Comparison of ENCODE assay signal across 28 cellular contexts in the genomic region with DNA sequence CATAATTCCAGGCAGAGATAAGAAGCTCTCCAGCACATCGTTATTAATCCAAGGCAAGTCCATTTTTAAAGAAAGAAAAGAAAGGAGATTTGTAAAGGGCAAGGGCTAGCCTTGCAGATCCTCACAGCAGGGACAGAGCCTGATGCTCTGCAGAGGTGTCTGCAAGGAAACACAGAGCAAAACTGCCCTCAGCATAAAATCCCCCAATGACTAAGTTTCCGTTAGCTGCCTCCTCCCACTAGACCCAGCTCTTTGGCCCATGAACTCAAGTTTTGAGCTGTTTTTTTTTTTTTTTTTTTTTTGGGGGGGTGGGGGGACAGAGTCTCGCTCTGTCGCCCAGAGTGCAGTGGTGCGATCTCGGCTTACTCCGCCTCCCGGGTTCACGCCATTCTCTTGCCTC.
"Had no signal": no experiment of that assay in that cellular context is flagged by ENCODE, and none has a peak within 500 bp of the region (broad histone marks: within the 10 kb centered on the region; RNA-seq: fewer than 3 reads in every experiment).

No MANE protein-coding gene starts in this region.

- H3K36me3 ChIP-seq: neutrophil, pancreas, right lobe of liver, sigmoid colon, suprapubic skin, tibial artery, transverse colon, upper lobe of right lung, uterus had no signal

- H3K27ac Mint-ChIP-seq: naive thymus-derived CD4-positive, alpha-beta T cell; natural killer cell; stimulated activated effector memory CD8-positive, alpha-beta T cell treated with anti-CD3 and anti-CD28 coated beads, Interleukin-12 subunit alpha, Interleukin-12 subunit beta, amount 100 ng/mL, for 72 hours; stimulated activated naive CD8-positive, alpha-beta T cell treated with anti-CD3 and anti-CD28 coated beads, Interleukin-15, amount 100 ng/mL, for 72 hours; type B pancreatic cell had no signal

- H3K27me3 ChIP-seq: neutrophil, pancreas, right lobe of liver, sigmoid colon, suprapubic skin, testis, tibial artery, transverse colon, upper lobe of right lung, uterus had no signal

- H3K27me3 Mint-ChIP-seq: stimulated activated naive CD8-positive, alpha-beta T cell treated with anti-CD3 and anti-CD28 coated beads, Interleukin-15, amount 100 ng/mL, for 72 hours; type B pancreatic cell had no signal

- H3K4me1 Mint-ChIP-seq: naive thymus-derived CD4-positive, alpha-beta T cell; natural killer cell; stimulated activated effector memory CD8-positive, alpha-beta T cell treated with anti-CD3 and anti-CD28 coated beads, Interleukin-12 subunit alpha, Interleukin-12 subunit beta, amount 100 ng/mL, for 72 hours; stimulated activated naive CD8-positive, alpha-beta T cell treated with anti-CD3 and anti-CD28 coated beads, Interleukin-15, amount 100 ng/mL, for 72 hours had no signal

- H3K4me3 ChIP-seq: pancreas, psoas muscle, right lobe of liver, sigmoid colon, suprapubic skin, testis, tibial artery, transverse colon, upper lobe of right lung, uterus had no signal

- H3K4me1 ChIP-seq: pancreas, psoas muscle, right lobe of liver, sigmoid colon, suprapubic skin, testis, tibial artery, transverse colon, upper lobe of right lung, uterus had no signal

- H3K4me3 Mint-ChIP-seq: naive thymus-derived CD4-positive, alpha-beta T cell; natural killer cell; nephron progenitor cell; neural crest cell; stimulated activated effector memory CD8-positive, alpha-beta T cell treated with anti-CD3 and anti-CD28 coated beads, Interleukin-12 subunit alpha, Interleukin-12 subunit beta, amount 100 ng/mL, for 72 hours; stimulated activated naive CD8-positive, alpha-beta T cell treated with anti-CD3 and anti-CD28 coated beads, Interleukin-15, amount 100 ng/mL, for 72 hours; type B pancreatic cell had no signal

- DNase-seq: naive thymus-derived CD4-positive, alpha-beta T cell; natural killer cell; nephron progenitor cell; nucleus accumbens; pancreas; psoas muscle; right cardiac atrium; right lobe of liver; sigmoid colon; small intestine; stimulated activated CD4-positive, alpha-beta T cell treated with anti-CD3 and anti-CD28 coated beads, Interleukin-15, amount 100 ng/mL, for 24 hours; stimulated activated CD4-positive, alpha-beta T cell treated with anti-CD3 and anti-CD28 coated beads, Interleukin-2, amount 100 ng/mL, for 24 hours; stimulated activated CD4-positive, alpha-beta T cell treated with anti-CD3 and anti-CD28 coated beads, Interleukin-2, amount 100 ng/mL, for 48 hours; stimulated activated CD4-positive, alpha-beta T cell treated with anti-CD3 and anti-CD28 coated beads, Interleukin-4, amount 100 ng/mL, for 24 hours; stimulated activated naive CD4-positive, alpha-beta T cell; stimulated activated naive CD8-positive, alpha-beta T cell treated with anti-CD3 and anti-CD28 coated beads, Interleukin-15, amount 100 ng/mL, for 72 hours; stimulated activated naive CD8-positive, alpha-beta T cell treated with anti-CD3 and anti-CD28 coated beads, Interleukin-15, Interleukin-2, amounts not matched to agents 100 U/mL and 50 U/mL, for 24 hours; substantia nigra; testis; tibial artery; transverse colon; upper lobe of right lung; uterus had no signal

- H3K36me3 Mint-ChIP-seq: stimulated activated effector memory CD8-positive, alpha-beta T cell treated with anti-CD3 and anti-CD28 coated beads, Interleukin-12 subunit alpha, Interleukin-12 subunit beta, amount 100 ng/mL, for 72 hours; type B pancreatic cell had no signal

- H3K9me3 ChIP-seq: pancreas, psoas muscle, right lobe of liver, sigmoid colon, suprapubic skin, testis, tibial artery, uterus had no signal

- H3K27ac ChIP-seq: neutrophil, pancreas, psoas muscle, right lobe of liver, sigmoid colon, suprapubic skin, testis, tibial artery, transverse colon, upper lobe of right lung, uterus had no signal

- ATAC-seq: naive thymus-derived CD4-positive, alpha-beta T cell; natural killer cell; pancreas; psoas muscle; right cardiac atrium; right lobe of liver; stimulated activated effector memory CD8-positive, alpha-beta T cell treated with anti-CD3 and anti-CD28 coated beads, Interleukin-12 subunit alpha, Interleukin-12 subunit beta, amount 100 ng/mL, for 72 hours; stimulated activated naive CD8-positive, alpha-beta T cell treated with anti-CD3 and anti-CD28 coated beads, Interleukin-15, amount 100 ng/mL, for 72 hours; stimulated activated naive CD8-positive, alpha-beta T cell treated with anti-CD3 and anti-CD28 coated beads, Interleukin-15, Interleukin-2, amounts not matched to agents 100 U/mL and 50 U/mL, for 24 hours; upper lobe of right lung had no signal
